ENCODE assay signal across 1 cellular context in genomic region chr9:114721491-114722362, GRCh38.
TF ChIP-seq lines count a peak whose summit lies in the region.

No MANE protein-coding gene starts in this region.

TF ChIP-seq in HepG2, 621 proteins besides CTCF, POLR2A, EP300 and RAD21 (continued from another document and continues in another):
- TF ChIP-seq ZNF574 (CRISPR knock-in tag; IDR thresholded peaks at IDR 0.05) (peak; percentile 81), SETDB1 (CRISPR knock-in tag; IDR thresholded peaks at IDR 0.05; ENCODE audit: borderline replicate concordance) (no peak), ZGPAT (CRISPR knock-in tag; IDR thresholded peaks at IDR 0.05) (peak; percentile 98), HIVEP1 (CRISPR knock-in tag; IDR thresholded peaks at IDR 0.05) (peak; percentile 73; the same call in 1 of the 2 replicates), SNAPC4 (CRISPR knock-in tag; IDR thresholded peaks at IDR 0.05) (no peak), TOE1 (CRISPR knock-in tag; IDR thresholded peaks at IDR 0.05) (no peak), NONO (IDR thresholded peaks at IDR 0.05) (no peak), NONO (CRISPR knock-in tag; conservative IDR thresholded peaks at IDR 0.05) (peak; percentile 77; the same call in 1 of the 2 replicates), ZNF646 (CRISPR knock-in tag; IDR thresholded peaks at IDR 0.05) (peak; percentile 94), TAF1 (CRISPR knock-in tag; IDR thresholded peaks at IDR 0.05) (peak; percentile 38; the same call in 1 of the 2 replicates), YEATS2 (CRISPR knock-in tag; IDR thresholded peaks at IDR 0.05; ENCODE audit: borderline replicate concordance) (0 out of 2 replicates have a peak, but pooled peaks have one; percentile 74), TBX2 (CRISPR knock-in tag; IDR thresholded peaks at IDR 0.05; ENCODE audit: borderline replicate concordance) (peak; percentile 97), ZMYM3 (CRISPR knock-in tag; IDR thresholded peaks at IDR 0.05) (peak; percentile 75; the same call in 1 of the 2 replicates), HDAC1 (CRISPR knock-in tag; IDR thresholded peaks at IDR 0.05) (peak; percentile 97), ZNF569 (CRISPR knock-in tag; IDR thresholded peaks at IDR 0.05; ENCODE audit: borderline replicate concordance) (no peak), PITX1 (CRISPR knock-in tag; IDR thresholded peaks at IDR 0.05) (peak; percentile 97), PRDM10 (CRISPR knock-in tag; IDR thresholded peaks at IDR 0.05; ENCODE audit: low read depth) (peak; percentile 81; the same call in 1 of the 2 replicates), GABPB1 (CRISPR knock-in tag; IDR thresholded peaks at IDR 0.05) (peak; percentile 44; the same call in 1 of the 2 replicates), DDIT3 (CRISPR knock-in tag; IDR thresholded peaks at IDR 0.05) (no peak), FOXP1 (IDR thresholded peaks at IDR 0.05) (peak; percentile 95), FOXP1 (CRISPR knock-in tag; IDR thresholded peaks at IDR 0.05) (peak; percentile 99), TCF12 (IDR thresholded peaks at IDR 0.05) (no peak), TCF12 (CRISPR knock-in tag; IDR thresholded peaks at IDR 0.05) (0 out of 2 replicates have a peak, but pooled peaks have one; percentile 28), ZNF18 (CRISPR knock-in tag; IDR thresholded peaks at IDR 0.05; ENCODE audit: insufficient replicate concordance) (peak; percentile 96), MYPOP (CRISPR knock-in tag; IDR thresholded peaks at IDR 0.05) (peak; percentile 87; the same call in 1 of the 2 replicates), KDM4B (CRISPR knock-in tag; IDR thresholded peaks at IDR 0.05) (no peak), BATF2 (CRISPR knock-in tag; IDR thresholded peaks at IDR 0.05) (no peak), HMGA1 (CRISPR knock-in tag; conservative IDR thresholded peaks at IDR 0.05) (no peak), HHEX (CRISPR knock-in tag; IDR thresholded peaks at IDR 0.05) (peak; percentile 83), SMARCE1 (IDR thresholded peaks at IDR 0.05; ENCODE audit: borderline replicate concordance) (no peak), ZC3H13 (CRISPR knock-in tag; IDR thresholded peaks at IDR 0.05) (no peak), RXRB (CRISPR knock-in tag; IDR thresholded peaks at IDR 0.05; ENCODE audit: borderline replicate concordance) (peak; percentile 97), ZFX (CRISPR knock-in tag; IDR thresholded peaks at IDR 0.05; ENCODE audit: low read depth) (peak; percentile 51; the same call in 1 of the 2 replicates)
